22 cellular contexts compared by ENCODE assay signal in the genomic region with DNA sequence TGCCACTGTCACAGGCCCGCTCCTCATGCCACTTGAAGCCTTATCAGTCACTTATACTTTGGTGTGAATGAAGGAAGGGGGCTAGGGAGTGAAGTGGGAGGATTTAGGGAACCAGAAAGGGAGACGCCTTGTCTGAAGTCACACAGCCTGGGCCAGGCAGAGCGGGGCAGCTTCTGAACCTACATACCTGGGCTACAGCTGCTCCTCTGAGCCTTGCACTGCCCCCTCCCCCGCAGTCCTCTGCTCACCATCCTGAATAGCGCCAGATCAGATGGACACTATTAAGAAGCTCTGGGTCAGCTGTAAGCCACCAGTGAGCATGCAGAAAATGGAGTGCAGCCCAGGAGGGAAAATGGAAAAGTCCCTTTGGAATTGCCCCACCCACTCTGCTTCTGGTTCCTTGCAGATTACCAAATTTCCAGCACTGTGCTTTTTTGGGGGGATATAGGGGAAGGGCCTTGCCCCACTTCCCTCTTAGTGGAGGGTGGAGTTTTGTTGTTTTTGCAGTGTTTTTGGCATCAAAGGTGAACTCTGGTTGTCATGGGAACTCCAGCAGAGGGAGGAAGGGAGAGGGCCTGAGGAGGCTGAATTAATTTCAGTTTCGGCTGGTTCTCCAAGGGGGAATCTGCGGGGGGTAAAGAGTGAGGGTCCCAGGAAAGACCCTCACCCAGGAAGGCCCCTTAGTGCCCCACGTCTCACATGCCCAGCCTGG. TPM values are rescaled to one million over a fixed set of nuclear protein-coding genes. Genes with fewer than 3 reads are reported as not detected.
"Had no signal": no experiment of that assay in that cellular context is flagged by ENCODE, and none has a peak within 500 bp of the region (broad histone marks: within the 10 kb centered on the region; RNA-seq: fewer than 3 reads in every experiment).

No MANE protein-coding gene starts in this region.

- H3K27me3 ChIP-seq: gastrocnemius medialis, heart left ventricle, pancreas had no signal

- ATAC-seq: gastrocnemius medialis, left colon, pancreas had no signal

- H3K4me3 Mint-ChIP-seq: endodermal cell; stimulated activated naive CD8-positive, alpha-beta T cell treated with anti-CD3 and anti-CD28 coated beads, Interleukin-15, Interleukin-2, amounts not matched to agents 100 ng/mL and 50 ng/mL, for 24 hours; type B pancreatic cell had no signal

- H3K4me1 ChIP-seq: gastrocnemius medialis, pancreas had no signal

- H3K36me3 ChIP-seq: gastrocnemius medialis, heart left ventricle, pancreas had no signal

- H3K27ac ChIP-seq: gastrocnemius medialis, heart left ventricle, pancreas, skin epidermis had no signal

- H3K9me3 ChIP-seq: gastrocnemius medialis, heart left ventricle, pancreas, SK-N-SH had no signal

- H3K4me2 ChIP-seq: SK-N-SH had no signal

- H3K36me3 Mint-ChIP-seq: T-cell, type B pancreatic cell had no signal

- H3K9me3 Mint-ChIP-seq: endodermal cell; stimulated activated naive CD8-positive, alpha-beta T cell treated with anti-CD3 and anti-CD28 coated beads, Interleukin-15, Interleukin-2, amounts not matched to agents 100 ng/mL and 50 ng/mL, for 24 hours; T-cell; type B pancreatic cell had no signal

- H3K27ac Mint-ChIP-seq: endodermal cell; stimulated activated naive CD8-positive, alpha-beta T cell treated with anti-CD3 and anti-CD28 coated beads, Interleukin-15, Interleukin-2, amounts not matched to agents 100 ng/mL and 50 ng/mL, for 24 hours; T-cell; type B pancreatic cell had no signal

- H3K27me3 Mint-ChIP-seq: stimulated activated naive CD8-positive, alpha-beta T cell treated with anti-CD3 and anti-CD28 coated beads, Interleukin-15, Interleukin-2, amounts not matched to agents 100 ng/mL and 50 ng/mL, for 24 hours had no signal

- H3K4me3 ChIP-seq: gastrocnemius medialis, heart left ventricle, pancreas, skin epidermis had no signal

- DNase-seq: activated CD4-positive, alpha-beta T cell treated with anti-CD3 and anti-CD28 coated beads for 1 hour; activated CD8-positive, alpha-beta memory T cell treated with anti-CD3 and anti-CD28 coated beads, Interleukin-2, amount 50 U/mL, for 48 hours; endodermal cell; gastrocnemius medialis; heart left ventricle; left colon; midbrain; pancreas; SK-N-SH; stimulated activated CD4-positive, alpha-beta T cell treated with anti-CD3 and anti-CD28 coated beads, Interleukin-4, amount 100 ng/mL, for 4 hours; stimulated activated CD8-positive, alpha-beta memory T cell treated with anti-CD3 and anti-CD28 coated beads, Interleukin-4, amount 100 ng/mL, for 48 hours; T1000 had no signal

RNA-seq across cellular contexts. Expression of a gene that starts 34.9 kb away (rescaled TPM):
- total RNA-seq: epithelial cell of proximal tubule, lung microvascular endothelial cell, myocyte, renal cortical epithelial cell, T-cell had no signal

RNA-seq across cellular contexts. Expression of a gene that starts 53.4 kb away (rescaled TPM):
- total RNA-seq: dermis microvascular lymphatic vessel endothelial cell, endodermal cell, epithelial cell of proximal tubule, gastrocnemius medialis, heart left ventricle, left colon, lung microvascular endothelial cell, myocyte, renal cortical epithelial cell, T-cell had no signal
- polyA plus RNA-seq: heart left ventricle, neural cell, SK-N-SH had no signal
